ENCODE assay signal across 9 cellular contexts in genomic region chr18:43279015-43279758, GRCh38. TPM values are rescaled to one million over a fixed set of nuclear protein-coding genes. Genes with fewer than 3 reads are reported as not detected.
DNase-seq lines count a peak whose midpoint lies in the region; ATAC-seq and TF ChIP-seq lines count a peak whose summit lies in the region.
"Had no signal": no experiment of that assay in that cellular context is flagged by ENCODE, and none has a peak within 500 bp of the region (broad histone marks: within the 10 kb centered on the region; RNA-seq: fewer than 3 reads in every experiment).

No MANE protein-coding gene starts in this region.

- H3K36me3 Mint-ChIP-seq in brain (no peaks in the 10 kb centered on the region), T-cell (no peaks in the 10 kb centered on the region)

- TF ChIP-seq CTCF in brain (conservative IDR thresholded peaks at IDR 0.05): no peak

- peak; percentile 3 for DNase-seq in SIG-M5 treated with dmso at 0.1 percent for 504 hours (lab: John Stamatoyannopoulos, UW; ENCODE audit: unreplicated experiment)
- DNase-seq in SIG-M5 (lab: John Stamatoyannopoulos, UW): no peak
- peak; percentile 86 for DNase-seq in NCI-H2081 treated with DMSO at 0.1 percent for 48 hours (lab: John Stamatoyannopoulos, UW)
- peak; percentile 71 for DNase-seq in superior temporal gyrus (ENCODE audit: extremely low spot score)
- DNase-seq in stimulated activated CD8-positive, alpha-beta memory T cell treated with anti-CD3 and anti-CD28 coated beads, Interleukin-4, amount 100 ng/mL, for 48 hours: no peak
- DNase-seq in T-cell: no peak
- DNase-seq in stimulated activated naive CD4-positive, alpha-beta T cell (lab: John Stamatoyannopoulos, UW): no peak
- DNase-seq: right cardiac atrium had no signal

- POLR2A ChIA-PET in T-cell (lab: Charles Lee): no interaction called here

- H3K4me3 Mint-ChIP-seq in brain (peak overlapping the region; percentile 53 to 89 (median 84)), T-cell (no peak overlapping the region)

- H3K27ac Mint-ChIP-seq in brain (peak overlapping the region; percentile 51 to 66 (median 54)), T-cell (no peak overlapping the region)

- H3K27me3 Mint-ChIP-seq in brain (peaks cover 11% of the 10 kb centered on the region), T-cell (peaks cover 3 to 9% of the 10 kb centered on the region in 2 donors)

- CTCF ChIA-PET in T-cell (lab: Charles Lee): interaction anchor here in 1 of 2 donors (0.6 kb wide), 1 partner anchor 1162 kb away, joined by 3 read pairs; no protein-coding TSS in a partner anchor

- no peak for ATAC-seq in T-cell (replicated peaks in 1 of 4)

- no peaks in the 10 kb centered on the region for H3K9me3 Mint-ChIP-seq in brain
- no peaks in the 10 kb centered on the region for H3K9me3 Mint-ChIP-seq in T-cell

- peaks cover 48% of the 10 kb centered on the region for H3K4me1 Mint-ChIP-seq in brain
- no peaks in the 10 kb centered on the region for H3K4me1 Mint-ChIP-seq in T-cell

RNA-seq across cellular contexts. Expression of gene SYT4, which starts 1.9 kb away (rescaled TPM):
- 25.1 TPM for polyA plus RNA-seq in brain (ENCODE audit: insufficient read depth, low read depth, low replicate concordance)
- total RNA-seq in T-cell: under 1 TPM in 2 of 5 donors, not detected in 3; 0.23 to 0.61 TPM

Comparison
In these comparisons a context has a peak if more than half of its experiments do, and no peak if none do; other contexts are left out.
1. DNase-seq: peak in SIG-M5 treated with dmso at 0.1 percent for 504 hours (single experiment), NCI-H2081 treated with DMSO at 0.1 percent for 48 hours (single experiment) and superior temporal gyrus (single experiment); none in SIG-M5 (single experiment), stimulated activated CD8-positive, alpha-beta memory T cell treated with anti-CD3 and anti-CD28 coated beads, Interleukin-4, amount 100 ng/mL, for 48 hours (single experiment), T-cell (0 of 34) and stimulated activated naive CD4-positive, alpha-beta T cell (0 of 6).
2. H3K27ac Mint-ChIP-seq: peak in brain (5 of 5); none in T-cell (0 of 2).
3. H3K4me3 Mint-ChIP-seq: peak in brain (5 of 5); none in T-cell (0 of 3).